In genomic region chr11:86931965-86932332, GRCh38 we compare ENCODE assay signal across 10 cellular contexts. TPM values are rescaled to one million over a fixed set of nuclear protein-coding genes. Genes with fewer than 3 reads are reported as not detected.
DNase-seq lines count a peak whose midpoint lies in the region; ATAC-seq and TF ChIP-seq lines count a peak whose summit lies in the region.
"Had no signal": no experiment of that assay in that cellular context is flagged by ENCODE, and none has a peak within 500 bp of the region (broad histone marks: within the 10 kb centered on the region; RNA-seq: fewer than 3 reads in every experiment).

No MANE protein-coding gene starts in this region.

- no TSS peak for BruUV-seq in mammary epithelial cell (replicated peaks; lab: Mats Ljungman, UMichigan)

- no peaks in the 10 kb centered on the region for H4K20me1 ChIP-seq in mammary epithelial cell (ENCODE audit: insufficient read depth, low read length)

- dilution Hi-C loops in mammary epithelial cell (cut with HindIII; ENCODE audit: low sequenced_read_pairs): loop anchor here (25.0 kb wide), 1 partner anchor 355 kb away; no protein-coding TSS in a partner anchor

- no peaks in the 10 kb centered on the region for H3K9me3 Mint-ChIP-seq in mesothelial cell of epicardium
- no peaks in the 10 kb centered on the region for H3K9me3 Mint-ChIP-seq in stimulated activated memory B cell treated with anti-CD40 and anti-IgM and Interleukin-4, amounts not matched to agents 10 μg/mL and 1 μg/mL and 100 μg/mL, for 72 hours

- H3K4me1 Mint-ChIP-seq in mesothelial cell of epicardium: peaks cover 59% of the 10 kb centered on the region
- no peaks in the 10 kb centered on the region for H3K4me1 Mint-ChIP-seq in stimulated activated memory B cell treated with anti-CD40 and anti-IgM and Interleukin-4, amounts not matched to agents 10 μg/mL and 1 μg/mL and 100 μg/mL, for 72 hours

- no peak overlapping the region for H3K4me3 Mint-ChIP-seq in mesothelial cell of epicardium
- no peak overlapping the region for H3K4me3 Mint-ChIP-seq in stimulated activated memory B cell treated with anti-CD40 and anti-IgM and Interleukin-4, amounts not matched to agents 10 μg/mL and 1 μg/mL and 100 μg/mL, for 72 hours

- in situ Hi-C loops in mammary epithelial cell (cut with MboI; ENCODE audit: low sequenced_read_pairs in 2 of 2): no loop called here

- peak overlapping the region; percentile 20 for H3K4me2 ChIP-seq in mammary epithelial cell (ENCODE audit: insufficient read depth, low read depth, low read length)

- ATAC-seq in stimulated activated memory B cell treated with anti-CD40 and anti-IgM and Interleukin-4, amounts not matched to agents 10 μg/mL and 1 μg/mL and 100 μg/mL, for 72 hours: no peak

- peaks cover 11% of the 10 kb centered on the region for H3K4me1 ChIP-seq in mammary epithelial cell (ENCODE audit: insufficient read depth, low read length)
- H3K4me1 ChIP-seq: Peyer's patch had no signal

- H3K9ac ChIP-seq in mammary epithelial cell (ENCODE audit: insufficient read depth, low read length): no peak overlapping the region

- H3K36me3 Mint-ChIP-seq in mesothelial cell of epicardium: no peaks in the 10 kb centered on the region
- no peaks in the 10 kb centered on the region for H3K36me3 Mint-ChIP-seq in stimulated activated memory B cell treated with anti-CD40 and anti-IgM and Interleukin-4, amounts not matched to agents 10 μg/mL and 1 μg/mL and 100 μg/mL, for 72 hours

- no peak overlapping the region for H3K4me3 ChIP-seq in mammary epithelial cell (replicated peaks in 1 of 3; ENCODE audit: insufficient read depth in 1 of 3, low read depth in 2 of 3, low read length in 3 of 3)
- H3K4me3 ChIP-seq: Peyer's patch had no signal

- intact Hi-C loops in mammary epithelial cell (cut with micrococcal nuclease): no loop called here

- CTCF ChIA-PET in mammary epithelial cell (lab: Charles Lee; ENCODE audit: low non-redundant PET): no interaction called here

- DNase-seq in EL (peak; percentile 91), M059J (ENCODE audit: low read depth) (peak; percentile 97), mammary epithelial cell (peak; percentile 66), mesothelial cell of epicardium (ENCODE audit: low spot score in 2 of 2, unreplicated experiment in 2 of 2) (no peak), NCI-H2107 (lab: John Stamatoyannopoulos, UW) (no peak), NCI-H2029 (lab: John Stamatoyannopoulos, UW) (no peak), HT-29 (ENCODE audit: low spot score) (no peak)
- DNase-seq: GDM1, Peyer's patch had no signal

- H3K27ac ChIP-seq in mammary epithelial cell (ENCODE audit: insufficient read depth, low read depth, low read length): no peak overlapping the region
- H3K27ac ChIP-seq: Peyer's patch had no signal

- H3K27me3 Mint-ChIP-seq in mesothelial cell of epicardium (ENCODE audit: low read depth): no peaks in the 10 kb centered on the region
- H3K27me3 Mint-ChIP-seq in stimulated activated memory B cell treated with anti-CD40 and anti-IgM and Interleukin-4, amounts not matched to agents 10 μg/mL and 1 μg/mL and 100 μg/mL, for 72 hours: peaks cover 4% of the 10 kb centered on the region

- no peaks in the 10 kb centered on the region for H3K36me3 ChIP-seq in mammary epithelial cell (ENCODE audit: insufficient read depth, low read length)
- H3K36me3 ChIP-seq: Peyer's patch had no signal

- H3K9me3 ChIP-seq in mammary epithelial cell (replicated peaks; ENCODE audit: insufficient read depth, low read length): no peaks in the 10 kb centered on the region
- H3K9me3 ChIP-seq: Peyer's patch had no signal

- no peak overlapping the region for H2AFZ ChIP-seq in mammary epithelial cell (ENCODE audit: low read depth, low read length)

- no peaks in the 10 kb centered on the region for H3K27me3 ChIP-seq in mammary epithelial cell (ENCODE audit: insufficient read depth, low read length)
- H3K27me3 ChIP-seq: Peyer's patch had no signal

- H3K79me2 ChIP-seq in mammary epithelial cell (ENCODE audit: insufficient read depth, low read length): no peaks in the 10 kb centered on the region

- WGBS in mammary epithelial cell (ENCODE audit: low coverage, missing lambda C conversion rate): 17% methylated on average over 2 of the region's 3 CpGs

- no peak for TF ChIP-seq CTCF in mammary epithelial cell (conservative IDR thresholded peaks at IDR 0.05 in 1 of 2, IDR thresholded peaks at IDR 0.05 in 1 of 2; ENCODE audit: extremely low read depth in 1 of 2, insufficient read depth in 1 of 2, low read depth in 1 of 2, low read length in 2 of 2)
- TF ChIP-seq CTCF in mesothelial cell of epicardium (IDR thresholded peaks at IDR 0.05; ENCODE audit: unreplicated experiment): no peak

- peak overlapping the region; percentile 87 for H3K27ac Mint-ChIP-seq in mesothelial cell of epicardium
- no peak overlapping the region for H3K27ac Mint-ChIP-seq in stimulated activated memory B cell treated with anti-CD40 and anti-IgM and Interleukin-4, amounts not matched to agents 10 μg/mL and 1 μg/mL and 100 μg/mL, for 72 hours

RNA-seq across cellular contexts. Expression of gene FZD4, which starts 23.2 kb away (rescaled TPM):
- 4.4 and 6.8 TPM in 2 replicates for total RNA-seq in M059J (2014; rRNA removed; shearing (Covaris generic))
- total RNA-seq in mammary epithelial cell: 1 to 10 TPM in 1 of 2 donors, under 1 TPM in 1; 0.96 to 1.3 TPM
- 0.51 TPM for polyA plus RNA-seq in mammary epithelial cell
- 2.2 TPM for polyA minus RNA-seq in mammary epithelial cell
- total RNA-seq in mesothelial cell of epicardium: 20.1 to 22.5 TPM (median 20.7 TPM) in 3 replicates
- total RNA-seq in HT-29 (2014; rRNA removed; shearing (Covaris generic)): 1.1 and 1.6 TPM in 2 replicates

Comparison
In these comparisons a context has a peak if more than half of its experiments do, and no peak if none do; other contexts are left out.
1. DNase-seq: peak in EL (single experiment), M059J (single experiment) and mammary epithelial cell (single experiment); none in mesothelial cell of epicardium (0 of 2), NCI-H2107 (single experiment), NCI-H2029 (single experiment) and HT-29 (single experiment).